In genomic region chr19:42303876-42304275, GRCh38 we compare ENCODE assay signal across 1 cellular context.
TF ChIP-seq lines count a peak whose summit lies in the region.

No MANE protein-coding gene starts in this region.

TF ChIP-seq in WTC11, 78 proteins besides CTCF, POLR2A, EP300 and RAD21:
- TF ChIP-seq ARID4B (CRISPR knock-in tag; IDR thresholded peaks at IDR 0.05; ENCODE audit: borderline replicate concordance) (no peak), MYBL2 (CRISPR knock-in tag; IDR thresholded peaks at IDR 0.05) (no peak), ZSCAN18 (CRISPR knock-in tag; IDR thresholded peaks at IDR 0.05) (no peak), SOX15 (CRISPR knock-in tag; IDR thresholded peaks at IDR 0.05) (no peak), ZNF416 (CRISPR knock-in tag; IDR thresholded peaks at IDR 0.05) (no peak), RORB (CRISPR knock-in tag; IDR thresholded peaks at IDR 0.05) (no peak), NR1H2 (CRISPR knock-in tag; IDR thresholded peaks at IDR 0.05) (no peak), ELF4 (CRISPR knock-in tag; IDR thresholded peaks at IDR 0.05; ENCODE audit: low read depth) (no peak), PRRX2 (CRISPR knock-in tag; IDR thresholded peaks at IDR 0.05) (no peak)
